Comparison of ENCODE assay signal across 1 cellular context in genomic region chr21:31326478-31327247, GRCh38.
TF ChIP-seq lines count a peak whose summit lies in the region.

No MANE protein-coding gene starts in this region.

TF ChIP-seq in GM23338, 12 proteins besides CTCF, POLR2A, EP300 and RAD21 (continued from another document):
- TF ChIP-seq EZH2phosphoT487 (IDR thresholded peaks at IDR 0.05; ENCODE audit: unreplicated experiment) (no peak), STAT1 (IDR thresholded peaks at IDR 0.05; ENCODE audit: unreplicated experiment) (no peak), ETS1 (IDR thresholded peaks at IDR 0.05) (no peak), CREB1 (CRISPR knock-in tag; IDR thresholded peaks at IDR 0.05; ENCODE audit: low read depth) (no peak)
TF ChIP-seq in GM23338: peak in this region for 0.
